Comparison of ENCODE assay signal across 18 cellular contexts in the genomic region with DNA sequence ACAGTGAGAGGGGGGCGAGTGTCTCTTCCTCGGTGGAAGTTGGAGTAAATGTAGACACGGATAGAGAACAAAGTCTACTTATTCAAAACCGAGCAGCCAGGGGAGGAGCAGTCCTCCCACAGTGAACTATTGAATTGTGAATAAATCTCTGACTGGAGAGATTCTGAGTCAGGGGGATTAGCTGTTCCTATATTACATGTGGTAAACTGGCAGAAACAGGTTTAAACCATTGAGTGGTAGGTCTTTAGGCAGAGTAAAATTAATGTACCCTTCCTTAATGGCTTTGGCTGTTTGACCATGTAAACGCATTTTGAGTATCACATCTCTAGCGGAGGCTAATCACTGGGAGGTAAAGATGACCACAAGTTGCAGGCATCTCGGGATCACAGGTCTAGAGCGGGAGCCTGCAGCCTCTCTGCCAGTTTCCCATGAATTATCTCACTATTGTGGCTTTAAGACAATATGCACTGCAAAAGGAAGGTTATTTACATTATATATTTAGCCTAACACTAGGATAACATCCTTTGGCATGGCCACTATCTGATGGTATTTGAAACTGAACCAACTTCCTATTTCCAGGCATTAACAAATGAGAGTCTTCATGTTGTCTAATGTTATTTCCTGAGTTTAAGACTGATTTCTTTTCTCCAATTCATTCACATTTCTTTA. TPM values are rescaled to one million over a fixed set of nuclear protein-coding genes. Genes with fewer than 3 reads are reported as not detected.
DNase-seq lines count a peak whose midpoint lies in the region; ATAC-seq and TF ChIP-seq lines count a peak whose summit lies in the region.
"Had no signal": no experiment of that assay in that cellular context is flagged by ENCODE, and none has a peak within 500 bp of the region (broad histone marks: within the 10 kb centered on the region; RNA-seq: fewer than 3 reads in every experiment).

No MANE protein-coding gene starts in this region.

- H3K27me3 Mint-ChIP-seq in endothelial cell (ENCODE audit: unreplicated experiment) (peaks cover 5% of the 10 kb centered on the region), neural progenitor cell (ENCODE audit: insufficient read depth, low read depth) (peaks cover 2% of the 10 kb centered on the region)

- H3K79me2 ChIP-seq in neural progenitor cell (ENCODE audit: low read depth) = no peaks in the 10 kb centered on the region

- no peaks in the 10 kb centered on the region for H3K9me3 ChIP-seq in neural progenitor cell (ENCODE audit: low read depth)
- H3K9me3 ChIP-seq: SJCRH30 had no signal

- DNase-seq in NCI-H748 (lab: John Stamatoyannopoulos, UW; ENCODE audit: unreplicated experiment) (peak; percentile 25), NCI-H748 treated with DMSO at 0.1 percent for 48 hours (lab: John Stamatoyannopoulos, UW) (no peak), OCI-M1 (lab: John Stamatoyannopoulos, UW) (peak; percentile 39), endothelial cell (ENCODE audit: low spot score) (no peak), neural progenitor cell (ENCODE audit: low spot score) (no peak), NCI-H2171 (lab: John Stamatoyannopoulos, UW) (no peak)
- DNase-seq: 8988T, DMS 273 treated with DMSO at 0.1 percent for 48 hours, DND-41, KG1, NCI-H1048, NCI-H1436, NCI-H1930, NCI-H774, SJCRH30 had no signal

- H3K4me1 Mint-ChIP-seq in endothelial cell (ENCODE audit: unreplicated experiment) (peaks cover 43% of the 10 kb centered on the region), neural progenitor cell (peaks cover 13% of the 10 kb centered on the region)

- no peaks in the 10 kb centered on the region for H3K9me3 Mint-ChIP-seq in endothelial cell (ENCODE audit: unreplicated experiment)
- H3K9me3 Mint-ChIP-seq in neural progenitor cell = no peaks in the 10 kb centered on the region

- no peaks in the 10 kb centered on the region for H3F3A ChIP-seq in neural progenitor cell (ENCODE audit: low read depth)

- H3K4me2 ChIP-seq in neural progenitor cell = no peak overlapping the region

- TF ChIP-seq CTCF in endothelial cell (IDR thresholded peaks at IDR 0.05; ENCODE audit: unreplicated experiment) = no peak
- TF ChIP-seq CTCF in neural progenitor cell (IDR thresholded peaks at IDR 0.05) = no peak

- H4K20me1 ChIP-seq in neural progenitor cell (ENCODE audit: low read depth) = no peaks in the 10 kb centered on the region

- no peak for ATAC-seq in HG02885 (IDR thresholded peaks at IDR 0.05; ENCODE audit: poor library complexity, unreplicated experiment)
- no peak for ATAC-seq in HG02623 (IDR thresholded peaks at IDR 0.05; ENCODE audit: unreplicated experiment)

- no peaks in the 10 kb centered on the region for H3K4me1 ChIP-seq in neural progenitor cell
- H3K4me1 ChIP-seq: SJCRH30 had no signal

- H3K4me3 Mint-ChIP-seq in endothelial cell (ENCODE audit: unreplicated experiment) = no peak overlapping the region
- no peak overlapping the region for H3K4me3 Mint-ChIP-seq in neural progenitor cell
- H3K4me3 Mint-ChIP-seq: CD14-positive monocyte had no signal

- H3K36me3 Mint-ChIP-seq in endothelial cell (ENCODE audit: low read depth, unreplicated experiment) = peaks cover 4% of the 10 kb centered on the region
- no peaks in the 10 kb centered on the region for H3K36me3 Mint-ChIP-seq in neural progenitor cell
- H3K36me3 Mint-ChIP-seq: CD14-positive monocyte had no signal

- no peak overlapping the region for H2AFZ ChIP-seq in neural progenitor cell (replicated peaks)

- no peak overlapping the region for H3K27ac ChIP-seq in neural progenitor cell
- H3K27ac ChIP-seq: SJCRH30 had no signal

- H3K9ac ChIP-seq in neural progenitor cell = no peak overlapping the region

- H3K27me3 ChIP-seq in neural progenitor cell = peaks cover 50% of the 10 kb centered on the region
- H3K27me3 ChIP-seq: SJCRH30 had no signal

- no peaks in the 10 kb centered on the region for H3K36me3 ChIP-seq in neural progenitor cell
- H3K36me3 ChIP-seq: SJCRH30 had no signal

- no peak overlapping the region for H3K4me3 ChIP-seq in neural progenitor cell
- H3K4me3 ChIP-seq: SJCRH30 had no signal

- H3K27ac Mint-ChIP-seq in endothelial cell (ENCODE audit: unreplicated experiment) = peak overlapping the region; percentile 65
- H3K27ac Mint-ChIP-seq in neural progenitor cell = peak overlapping the region; percentile 2

RNA-seq across cellular contexts. Expression of a gene that starts 7.9 kb away (rescaled TPM):
- total RNA-seq in endothelial cell (ENCODE audit: unreplicated experiment) (82.5 TPM), neural progenitor cell (ENCODE audit: low replicate concordance) (1.8 and 3.2 TPM in 2 replicates)

Comparison
In these comparisons a context has a peak if more than half of its experiments do, and no peak if none do; other contexts are left out.
1. DNase-seq: peak in NCI-H748 (single experiment) and OCI-M1 (single experiment); none in NCI-H748 treated with DMSO at 0.1 percent for 48 hours (single experiment), endothelial cell (single experiment), neural progenitor cell (single experiment) and NCI-H2171 (single experiment).
2. RNA of a gene that starts 7.9 kb away (total RNA-seq): 82.5 TPM in endothelial cell (single experiment); 1.8 to 3.2 TPM in neural progenitor cell; every median in the first group is over 10 times any median in the second.